21 cellular contexts compared by ENCODE assay signal in the genomic region with DNA sequence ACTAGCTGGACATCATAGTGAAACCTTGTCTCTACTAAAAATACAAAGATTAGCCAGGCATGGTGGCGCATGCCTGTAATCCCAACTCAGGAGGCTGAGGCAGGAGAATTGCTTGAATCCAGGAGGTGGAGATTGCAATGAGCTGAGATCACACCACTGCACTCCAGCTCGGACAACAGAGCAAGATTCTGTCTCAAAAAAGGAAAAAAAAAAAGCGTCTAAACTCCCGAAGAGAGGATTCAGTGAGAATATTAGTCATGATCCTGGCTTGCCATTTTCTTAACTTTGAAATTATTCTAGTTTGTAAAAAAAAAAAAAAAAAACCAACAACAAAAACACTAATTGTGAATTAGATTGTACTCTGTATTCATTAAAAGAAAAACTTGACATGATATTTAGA.
"Had no signal": no experiment of that assay in that cellular context is flagged by ENCODE, and none has a peak within 500 bp of the region (broad histone marks: within the 10 kb centered on the region; RNA-seq: fewer than 3 reads in every experiment).

No MANE protein-coding gene starts in this region.

- H3K9me3 ChIP-seq: colonic mucosa, esophagus squamous epithelium, gastrocnemius medialis, mucosa of descending colon, neutrophil, right atrium auricular region, sigmoid colon, stomach, thoracic aorta, transverse colon had no signal

- H3K27ac Mint-ChIP-seq: naive thymus-derived CD8-positive, alpha-beta T cell had no signal

- ATAC-seq: gastrocnemius medialis; left lobe of liver; mucosa of descending colon; naive thymus-derived CD8-positive, alpha-beta T cell had no signal

- H3K27me3 ChIP-seq: colonic mucosa, esophagus squamous epithelium, gastrocnemius medialis, right atrium auricular region, sigmoid colon, stomach, transverse colon had no signal

- H3K27ac ChIP-seq: colonic mucosa, esophagus squamous epithelium, gastrocnemius medialis, neutrophil, right atrium auricular region, sigmoid colon, skin epidermis, stomach, thoracic aorta, transverse colon had no signal

- H3K4me3 Mint-ChIP-seq: naive thymus-derived CD8-positive, alpha-beta T cell had no signal

- H3K4me3 ChIP-seq: colonic mucosa, esophagus squamous epithelium, gastrocnemius medialis, mucosa of descending colon, right atrium auricular region, sigmoid colon, skin epidermis, stomach, thoracic aorta, transverse colon had no signal

- H3K4me1 ChIP-seq: colonic mucosa, gastrocnemius medialis, right atrium auricular region, stomach had no signal

- H3K36me3 ChIP-seq: colonic mucosa, esophagus squamous epithelium, gastrocnemius medialis, neutrophil, right atrium auricular region, sigmoid colon, stomach, thoracic aorta, transverse colon had no signal

- DNase-seq: colonic mucosa; dermis blood vessel endothelial cell; esophagus squamous epithelium; gastrocnemius medialis; glutamatergic neuron; islet precursor cell; mammary epithelial cell; mucosa of descending colon; naive thymus-derived CD8-positive, alpha-beta T cell; posterior cingulate gyrus; sigmoid colon; stimulated activated CD4-positive, alpha-beta T cell treated with anti-CD3 and anti-CD28 coated beads, Interleukin-12 subunit alpha, Interleukin-12 subunit beta, amount 100 ng/mL, for 4 hours; stimulated activated naive CD4-positive, alpha-beta T cell; stomach; substantia nigra; transverse colon had no signal
